8 cellular contexts compared by ENCODE assay signal in the genomic region with DNA sequence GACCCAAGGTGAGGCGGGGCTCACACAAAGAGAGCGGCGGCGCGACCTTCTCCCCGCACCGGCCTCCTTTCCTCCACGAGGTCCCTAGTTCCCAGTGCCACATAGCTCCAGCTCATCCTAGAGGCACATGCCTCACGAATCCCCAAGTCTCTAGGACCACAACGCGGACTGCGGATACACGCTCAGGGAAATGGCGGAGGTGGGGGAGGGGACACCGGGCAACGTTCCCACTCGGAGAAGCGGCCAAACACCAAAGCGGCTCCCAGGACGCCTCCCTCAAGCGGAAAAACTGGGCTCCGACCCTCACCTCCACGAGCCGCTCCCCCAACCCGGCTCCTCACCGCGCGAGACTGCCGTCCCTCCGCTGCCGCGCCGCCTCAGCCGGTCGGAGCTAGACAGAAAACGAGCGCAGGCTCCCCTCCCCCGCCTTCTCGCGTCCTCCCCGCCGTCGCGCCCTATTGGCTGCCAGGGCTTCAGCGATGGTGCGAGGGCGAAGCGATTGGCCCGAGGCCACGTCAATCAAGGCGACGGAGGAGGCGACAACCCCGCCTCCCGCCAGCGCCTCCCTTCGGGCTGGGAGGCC.
DNase-seq lines count a peak whose midpoint lies in the region; ATAC-seq and TF ChIP-seq lines count a peak whose summit lies in the region.

Gene HNRNPK (minus strand): TSS at position 404 of the 583 bp plus-strand sequence. CDS start 1,963 bp downstream, outside the sequence.

- ATAC-seq in GM19035 (IDR thresholded peaks at IDR 0.05; ENCODE audit: unreplicated experiment) (peak; percentile 83), HG03342 (IDR thresholded peaks at IDR 0.05; ENCODE audit: unreplicated experiment) (peak; percentile 83)
- ATAC-seq in activated CD4-positive, CD25-positive, alpha-beta regulatory T cell treated with anti-CD3 and anti-CD28 coated beads, Interleukin-2, amount 50 U/mL, for 24 hours, result peak; percentile 84 to 86
- peak; percentile 84 for ATAC-seq in central memory CD8-positive, alpha-beta T cell (replicated peaks; ENCODE audit: extremely low read depth, poor library complexity, severe bottlenecking)

- no peaks in the 10 kb centered on the region for H3K9me3 Mint-ChIP-seq in central memory CD8-positive, alpha-beta T cell

- peaks cover 57% of the 10 kb centered on the region for H3K4me1 Mint-ChIP-seq in central memory CD8-positive, alpha-beta T cell

- peak within 1 kb of the TSS; percentile 96 for H3K4me3 ChIP-seq in AG10803 (ENCODE audit: low read length)

- TF ChIP-seq CTCF in AG10803 (conservative IDR thresholded peaks at IDR 0.05; ENCODE audit: low read length), result no peak

- DNase-seq in AG10803 (ENCODE audit: low read depth) (peak; percentile 99), NCI-H345 treated with DMSO at 0.1 percent for 48 hours (lab: John Stamatoyannopoulos, UW; ENCODE audit: unreplicated experiment) (peak; percentile 90), iris pigment epithelial cell (ENCODE audit: low read depth) (peak; percentile 98)
- peak; percentile 99 to 100 for DNase-seq in central memory CD8-positive, alpha-beta T cell (ENCODE audit: low spot score in 2 of 2)
- peak; percentile 98 to 99 for DNase-seq in stimulated activated CD4-positive, alpha-beta T cell treated with anti-CD3 and anti-CD28 coated beads, Interleukin-12 subunit alpha, Interleukin-12 subunit beta, amount 100 ng/mL, for 24 hours (ENCODE audit: low read depth in 2 of 2)

- peak within 1 kb of the TSS; percentile 99 for H3K4me3 Mint-ChIP-seq in central memory CD8-positive, alpha-beta T cell

- H3K27me3 Mint-ChIP-seq in central memory CD8-positive, alpha-beta T cell, result no peaks in the 10 kb centered on the region

- peaks cover 65% of the 10 kb centered on the region for H3K36me3 Mint-ChIP-seq in central memory CD8-positive, alpha-beta T cell (ENCODE audit: insufficient read depth)

- peak within 1 kb of the TSS; percentile 100 for H3K27ac Mint-ChIP-seq in central memory CD8-positive, alpha-beta T cell (ENCODE audit: low read depth)

Comparison
In these comparisons a context has a peak if more than half of its experiments do, and no peak if none do; other contexts are left out.
1. Peak in every context shown above with its lines: DNase-seq, ATAC-seq and H3K4me3 ChIP-seq.